In genomic region chr18:45324489-45325111, GRCh38 we compare ENCODE assay signal across 10 cellular contexts.
DNase-seq lines count a peak whose midpoint lies in the region; ATAC-seq and TF ChIP-seq lines count a peak whose summit lies in the region.
"Had no signal": no experiment of that assay in that cellular context is flagged by ENCODE, and none has a peak within 500 bp of the region (broad histone marks: within the 10 kb centered on the region; RNA-seq: fewer than 3 reads in every experiment).

No MANE protein-coding gene starts in this region.

- H3K27ac ChIP-seq in body of pancreas, result no peak overlapping the region
- peak overlapping the region; percentile 21 for H3K27ac ChIP-seq in suprapubic skin
- H3K27ac ChIP-seq in spleen, result no peak overlapping the region

- 63 to 72% methylated on average over 10 of the region's 10 CpGs for WGBS in body of pancreas, 2 donors
- 22% methylated on average over 10 of the region's 10 CpGs for WGBS in suprapubic skin
- WGBS in spleen, 5 donors, result 64 to 78% (median 67%) methylated on average over 10 of the region's 10 CpGs

- no peak for TF ChIP-seq EP300 in suprapubic skin (IDR thresholded peaks at IDR 0.05)

- H3K36me3 ChIP-seq in MG63, result no peaks in the 10 kb centered on the region
- H3K36me3 ChIP-seq in body of pancreas (replicated peaks in 1 of 2; ENCODE audit: insufficient read depth in 1 of 2, low read depth in 2 of 2), result no peaks in the 10 kb centered on the region
- H3K36me3 ChIP-seq in kidney epithelial cell (ENCODE audit: control insufficient read depth, insufficient read depth, low read length), result no peaks in the 10 kb centered on the region
- H3K36me3 ChIP-seq in suprapubic skin, result no peaks in the 10 kb centered on the region
- no peaks in the 10 kb centered on the region for H3K36me3 ChIP-seq in spleen

- no peak for TF ChIP-seq CTCF in body of pancreas (IDR thresholded peaks at IDR 0.05)
- no peak for TF ChIP-seq CTCF in kidney epithelial cell (IDR thresholded peaks at IDR 0.05; ENCODE audit: insufficient read depth, low read length, poor library complexity, severe bottlenecking)
- TF ChIP-seq CTCF in suprapubic skin (IDR thresholded peaks at IDR 0.05), result no peak
- TF ChIP-seq CTCF in spleen (IDR thresholded peaks at IDR 0.05 in 8 of 11, conservative IDR thresholded peaks at IDR 0.05 in 3 of 11), result no peak

- H3K27me3 ChIP-seq in MG63 (peaks cover 2% of the 10 kb centered on the region; the same call in 1 of the 2 replicates), body of pancreas (no peaks in the 10 kb centered on the region), kidney epithelial cell (ENCODE audit: control insufficient read depth, insufficient read depth, low read length) (no peaks in the 10 kb centered on the region), suprapubic skin (no peaks in the 10 kb centered on the region), spleen (replicated peaks in 1 of 7) (peaks cover 0 to 4% (median 0%) of the 10 kb centered on the region in 7 donors)

- H3K4me1 ChIP-seq in body of pancreas (peaks cover 6% of the 10 kb centered on the region), suprapubic skin (peaks cover 39% of the 10 kb centered on the region), spleen (no peaks in the 10 kb centered on the region)

- no peaks in the 10 kb centered on the region for H3K9me3 ChIP-seq in MG63
- H3K9me3 ChIP-seq in body of pancreas, result no peaks in the 10 kb centered on the region
- H3K9me3 ChIP-seq in suprapubic skin, result no peaks in the 10 kb centered on the region
- H3K9me3 ChIP-seq in spleen, result no peaks in the 10 kb centered on the region

- TF ChIP-seq POLR2A in body of pancreas (IDR thresholded peaks at IDR 0.05) (no peak), suprapubic skin (IDR thresholded peaks at IDR 0.05) (no peak), spleen (IDR thresholded peaks at IDR 0.05) (no peak)

- ATAC-seq in body of pancreas (peak; percentile 68), GM19463 (IDR thresholded peaks at IDR 0.05; ENCODE audit: unreplicated experiment) (no peak)

- DNase-seq in MG63 (peak; percentile 76), body of pancreas (peak; percentile 18 to 59 (median 40)), kidney epithelial cell (ENCODE audit: low read depth) (peak; percentile 76), suprapubic skin (ENCODE audit: low spot score in 2 of 2) (peak; percentile 79 to 82), T1000 (lab: John Stamatoyannopoulos, UW) (no peak), SKM-1 treated with dmso at 0.1 percent for 144 hours (lab: John Stamatoyannopoulos, UW; ENCODE audit: unreplicated experiment) (no peak), spleen (no peak)
- DNase-seq: effector CD4-positive, alpha-beta T cell; NCI-H1436 treated with DMSO at 0.1 percent for 48 hours had no signal

- no peak overlapping the region for H3K4me3 ChIP-seq in MG63
- no peak overlapping the region for H3K4me3 ChIP-seq in body of pancreas
- no peak overlapping the region for H3K4me3 ChIP-seq in kidney epithelial cell (ENCODE audit: low read depth, low read length)
- no peak overlapping the region for H3K4me3 ChIP-seq in suprapubic skin
- no peak overlapping the region for H3K4me3 ChIP-seq in spleen

- intact Hi-C loops in body of pancreas (cut with DNase I) (no loop called here), spleen (cut with DNase I; ENCODE audit: low total_unique reads) (no loop called here)

Comparison
In these comparisons a context has a peak if more than half of its experiments do, and no peak if none do; other contexts are left out.
1. DNase-seq: peak in MG63 (single experiment), body of pancreas (4 of 4), kidney epithelial cell (single experiment) and suprapubic skin (2 of 2); none in T1000 (single experiment), SKM-1 treated with dmso at 0.1 percent for 144 hours (single experiment) and spleen (single experiment).